ENCODE assay signal across 1 cellular context in genomic region chr11:9982796-9983579, GRCh38.
TF ChIP-seq lines count a peak whose summit lies in the region.

No MANE protein-coding gene starts in this region.

TF ChIP-seq in HepG2, 621 proteins besides CTCF, POLR2A, EP300 and RAD21 (continued from another document):
- no peak for TF ChIP-seq ZNF503 (CRISPR knock-in tag; IDR thresholded peaks at IDR 0.05)
- TF ChIP-seq MIER2 (CRISPR knock-in tag; IDR thresholded peaks at IDR 0.05), result no peak
- peak; percentile 46; the same call in 1 of the 2 replicates for TF ChIP-seq ZFY (CRISPR knock-in tag; IDR thresholded peaks at IDR 0.05)
- no peak for TF ChIP-seq ZNF629 (CRISPR knock-in tag; conservative IDR thresholded peaks at IDR 0.05)
- no peak for TF ChIP-seq AHDC1 (CRISPR knock-in tag; IDR thresholded peaks at IDR 0.05; ENCODE audit: borderline replicate concordance)
- TF ChIP-seq ZNF205 (CRISPR knock-in tag; IDR thresholded peaks at IDR 0.05), result 0 out of 2 replicates have a peak, but pooled peaks have one; percentile 44
- 0 out of 2 replicates have a peak, but pooled peaks have one; percentile 27 for TF ChIP-seq MAFG (CRISPR knock-in tag; IDR thresholded peaks at IDR 0.05)
- no peak for TF ChIP-seq NR2F2 (IDR thresholded peaks at IDR 0.05; ENCODE audit: borderline replicate concordance, low read depth)
- no peak for TF ChIP-seq HCFC1 (IDR thresholded peaks at IDR 0.05; ENCODE audit: low read depth, low read length)
- peak; percentile 23; the same call in 1 of the 2 replicates for TF ChIP-seq SAP130 (CRISPR knock-in tag; IDR thresholded peaks at IDR 0.05; ENCODE audit: low read depth)
- no peak for TF ChIP-seq FOXA1 (IDR thresholded peaks at IDR 0.05)
- TF ChIP-seq FOXA1 (CRISPR knock-in tag; IDR thresholded peaks at IDR 0.05), result peak; percentile 62; the same call in 1 of the 2 replicates
- no peak for TF ChIP-seq EED (CRISPR knock-in tag; IDR thresholded peaks at IDR 0.05)
- no peak for TF ChIP-seq ZNF782 (CRISPR knock-in tag; IDR thresholded peaks at IDR 0.05; ENCODE audit: borderline replicate concordance)
- TF ChIP-seq, protein P1, sequence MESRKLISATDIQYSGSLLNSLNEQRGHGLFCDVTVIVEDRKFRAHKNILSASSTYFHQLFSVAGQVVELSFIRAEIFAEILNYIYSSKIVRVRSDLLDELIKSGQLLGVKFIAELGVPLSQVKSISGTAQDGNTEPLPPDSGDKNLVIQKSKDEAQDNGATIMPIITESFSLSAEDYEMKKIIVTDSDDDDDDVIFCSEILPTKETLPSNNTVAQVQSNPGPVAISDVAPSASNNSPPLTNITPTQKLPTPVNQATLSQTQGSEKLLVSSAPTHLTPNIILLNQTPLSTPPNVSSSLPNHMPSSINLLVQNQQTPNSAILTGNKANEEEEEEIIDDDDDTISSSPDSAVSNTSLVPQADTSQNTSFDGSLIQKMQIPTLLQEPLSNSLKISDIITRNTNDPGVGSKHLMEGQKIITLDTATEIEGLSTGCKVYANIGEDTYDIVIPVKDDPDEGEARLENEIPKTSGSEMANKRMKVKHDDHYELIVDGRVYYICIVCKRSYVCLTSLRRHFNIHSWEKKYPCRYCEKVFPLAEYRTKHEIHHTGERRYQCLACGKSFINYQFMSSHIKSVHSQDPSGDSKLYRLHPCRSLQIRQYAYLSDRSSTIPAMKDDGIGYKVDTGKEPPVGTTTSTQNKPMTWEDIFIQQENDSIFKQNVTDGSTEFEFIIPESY (CRISPR knock-in tag; IDR thresholded peaks at IDR 0.05), result no peak
- peak; percentile 88 for TF ChIP-seq ZNF281 (CRISPR knock-in tag; IDR thresholded peaks at IDR 0.05; ENCODE audit: borderline replicate concordance)
- TF ChIP-seq ZFP41 (CRISPR knock-in tag; IDR thresholded peaks at IDR 0.05; ENCODE audit: borderline replicate concordance), result no peak
- TF ChIP-seq RFXANK (CRISPR knock-in tag; IDR thresholded peaks at IDR 0.05), result no peak
- 0 out of 2 replicates have a peak, but pooled peaks have one; percentile 12 for TF ChIP-seq GATAD2A (CRISPR knock-in tag; IDR thresholded peaks at IDR 0.05)
- TF ChIP-seq ZNF879 (CRISPR knock-in tag; IDR thresholded peaks at IDR 0.05), result no peak
- TF ChIP-seq, protein P2, sequence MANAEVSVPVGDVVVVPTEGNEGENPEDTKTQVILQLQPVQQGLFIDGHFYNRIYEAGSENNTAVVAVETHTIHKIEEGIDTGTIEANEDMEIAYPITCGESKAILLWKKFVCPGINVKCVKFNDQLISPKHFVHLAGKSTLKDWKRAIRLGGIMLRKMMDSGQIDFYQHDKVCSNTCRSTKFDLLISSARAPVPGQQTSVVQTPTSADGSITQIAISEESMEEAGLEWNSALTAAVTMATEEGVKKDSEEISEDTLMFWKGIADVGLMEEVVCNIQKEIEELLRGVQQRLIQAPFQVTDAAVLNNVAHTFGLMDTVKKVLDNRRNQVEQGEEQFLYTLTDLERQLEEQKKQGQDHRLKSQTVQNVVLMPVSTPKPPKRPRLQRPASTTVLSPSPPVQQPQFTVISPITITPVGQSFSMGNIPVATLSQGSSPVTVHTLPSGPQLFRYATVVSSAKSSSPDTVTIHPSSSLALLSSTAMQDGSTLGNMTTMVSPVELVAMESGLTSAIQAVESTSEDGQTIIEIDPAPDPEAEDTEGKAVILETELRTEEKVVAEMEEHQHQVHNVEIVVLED (CRISPR knock-in tag; IDR thresholded peaks at IDR 0.05; ENCODE audit: borderline replicate concordance), result no peak
- TF ChIP-seq ZNF749 (CRISPR knock-in tag; IDR thresholded peaks at IDR 0.05; ENCODE audit: borderline replicate concordance), result no peak
- TF ChIP-seq MAFK (conservative IDR thresholded peaks at IDR 0.05 in 1 of 2, IDR thresholded peaks at IDR 0.05 in 1 of 2; ENCODE audit: low read length in 2 of 2), result peak in 1 of 2 experiments; percentile 21; a peak in 1 of 4 replicates
- TF ChIP-seq, protein P3, sequence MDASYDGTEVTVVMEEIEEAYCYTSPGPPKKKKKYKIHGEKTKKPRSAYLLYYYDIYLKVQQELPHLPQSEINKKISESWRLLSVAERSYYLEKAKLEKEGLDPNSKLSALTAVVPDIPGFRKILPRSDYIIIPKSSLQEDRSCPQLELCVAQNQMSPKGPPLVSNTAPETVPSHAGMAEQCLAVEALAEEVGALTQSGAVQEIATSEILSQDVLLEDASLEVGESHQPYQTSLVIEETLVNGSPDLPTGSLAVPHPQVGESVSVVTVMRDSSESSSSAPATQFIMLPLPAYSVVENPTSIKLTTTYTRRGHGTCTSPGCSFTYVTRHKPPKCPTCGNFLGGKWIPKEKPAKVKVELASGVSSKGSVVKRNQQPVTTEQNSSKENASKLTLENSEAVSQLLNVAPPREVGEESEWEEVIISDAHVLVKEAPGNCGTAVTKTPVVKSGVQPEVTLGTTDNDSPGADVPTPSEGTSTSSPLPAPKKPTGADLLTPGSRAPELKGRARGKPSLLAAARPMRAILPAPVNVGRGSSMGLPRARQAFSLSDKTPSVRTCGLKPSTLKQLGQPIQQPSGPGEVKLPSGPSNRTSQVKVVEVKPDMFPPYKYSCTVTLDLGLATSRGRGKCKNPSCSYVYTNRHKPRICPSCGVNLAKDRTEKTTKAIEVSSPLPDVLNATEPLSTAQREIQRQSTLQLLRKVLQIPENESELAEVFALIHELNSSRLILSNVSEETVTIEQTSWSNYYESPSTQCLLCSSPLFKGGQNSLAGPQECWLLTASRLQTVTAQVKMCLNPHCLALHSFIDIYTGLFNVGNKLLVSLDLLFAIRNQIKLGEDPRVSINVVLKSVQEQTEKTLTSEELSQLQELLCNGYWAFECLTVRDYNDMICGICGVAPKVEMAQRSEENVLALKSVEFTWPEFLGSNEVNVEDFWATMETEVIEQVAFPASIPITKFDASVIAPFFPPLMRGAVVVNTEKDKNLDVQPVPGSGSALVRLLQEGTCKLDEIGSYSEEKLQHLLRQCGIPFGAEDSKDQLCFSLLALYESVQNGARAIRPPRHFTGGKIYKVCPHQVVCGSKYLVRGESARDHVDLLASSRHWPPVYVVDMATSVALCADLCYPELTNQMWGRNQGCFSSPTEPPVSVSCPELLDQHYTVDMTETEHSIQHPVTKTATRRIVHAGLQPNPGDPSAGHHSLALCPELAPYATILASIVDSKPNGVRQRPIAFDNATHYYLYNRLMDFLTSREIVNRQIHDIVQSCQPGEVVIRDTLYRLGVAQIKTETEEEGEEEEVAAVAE (CRISPR knock-in tag; IDR thresholded peaks at IDR 0.05; ENCODE audit: borderline replicate concordance), result no peak
- TF ChIP-seq, protein P4, sequence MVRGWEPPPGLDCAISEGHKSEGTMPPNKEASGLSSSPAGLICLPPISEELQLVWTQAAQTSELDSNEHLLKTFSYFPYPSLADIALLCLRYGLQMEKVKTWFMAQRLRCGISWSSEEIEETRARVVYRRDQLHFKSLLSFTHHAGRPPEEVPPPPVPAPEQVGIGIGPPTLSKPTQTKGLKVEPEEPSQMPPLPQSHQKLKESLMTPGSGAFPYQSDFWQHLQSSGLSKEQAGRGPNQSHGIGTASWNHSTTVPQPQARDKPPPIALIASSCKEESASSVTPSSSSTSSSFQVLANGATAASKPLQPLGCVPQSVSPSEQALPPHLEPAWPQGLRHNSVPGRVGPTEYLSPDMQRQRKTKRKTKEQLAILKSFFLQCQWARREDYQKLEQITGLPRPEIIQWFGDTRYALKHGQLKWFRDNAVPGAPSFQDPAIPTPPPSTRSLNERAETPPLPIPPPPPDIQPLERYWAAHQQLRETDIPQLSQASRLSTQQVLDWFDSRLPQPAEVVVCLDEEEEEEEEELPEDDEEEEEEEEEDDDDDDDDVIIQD (CRISPR knock-in tag; IDR thresholded peaks at IDR 0.05; ENCODE audit: low read depth), result peak; percentile 33; the same call in 1 of the 2 replicates
- TF ChIP-seq ZNF792 (CRISPR knock-in tag; IDR thresholded peaks at IDR 0.05), result no peak
- peak; percentile 64; the same call in 1 of the 2 replicates for TF ChIP-seq NFE2L1 (CRISPR knock-in tag; IDR thresholded peaks at IDR 0.05; ENCODE audit: borderline replicate concordance)
- no peak for TF ChIP-seq CEBPG (CRISPR knock-in tag; IDR thresholded peaks at IDR 0.05)
- no peak for TF ChIP-seq GATA4 (IDR thresholded peaks at IDR 0.05; ENCODE audit: borderline replicate concordance, low read depth)
- TF ChIP-seq ZNF292 (CRISPR knock-in tag; IDR thresholded peaks at IDR 0.05; ENCODE audit: borderline replicate concordance, low read depth), result no peak
- no peak for TF ChIP-seq NKX3-1 (CRISPR knock-in tag; IDR thresholded peaks at IDR 0.05)
- TF ChIP-seq CERS6 (CRISPR knock-in tag; IDR thresholded peaks at IDR 0.05), result no peak
